ENCODE assay signal across 24 cellular contexts in the genomic region with DNA sequence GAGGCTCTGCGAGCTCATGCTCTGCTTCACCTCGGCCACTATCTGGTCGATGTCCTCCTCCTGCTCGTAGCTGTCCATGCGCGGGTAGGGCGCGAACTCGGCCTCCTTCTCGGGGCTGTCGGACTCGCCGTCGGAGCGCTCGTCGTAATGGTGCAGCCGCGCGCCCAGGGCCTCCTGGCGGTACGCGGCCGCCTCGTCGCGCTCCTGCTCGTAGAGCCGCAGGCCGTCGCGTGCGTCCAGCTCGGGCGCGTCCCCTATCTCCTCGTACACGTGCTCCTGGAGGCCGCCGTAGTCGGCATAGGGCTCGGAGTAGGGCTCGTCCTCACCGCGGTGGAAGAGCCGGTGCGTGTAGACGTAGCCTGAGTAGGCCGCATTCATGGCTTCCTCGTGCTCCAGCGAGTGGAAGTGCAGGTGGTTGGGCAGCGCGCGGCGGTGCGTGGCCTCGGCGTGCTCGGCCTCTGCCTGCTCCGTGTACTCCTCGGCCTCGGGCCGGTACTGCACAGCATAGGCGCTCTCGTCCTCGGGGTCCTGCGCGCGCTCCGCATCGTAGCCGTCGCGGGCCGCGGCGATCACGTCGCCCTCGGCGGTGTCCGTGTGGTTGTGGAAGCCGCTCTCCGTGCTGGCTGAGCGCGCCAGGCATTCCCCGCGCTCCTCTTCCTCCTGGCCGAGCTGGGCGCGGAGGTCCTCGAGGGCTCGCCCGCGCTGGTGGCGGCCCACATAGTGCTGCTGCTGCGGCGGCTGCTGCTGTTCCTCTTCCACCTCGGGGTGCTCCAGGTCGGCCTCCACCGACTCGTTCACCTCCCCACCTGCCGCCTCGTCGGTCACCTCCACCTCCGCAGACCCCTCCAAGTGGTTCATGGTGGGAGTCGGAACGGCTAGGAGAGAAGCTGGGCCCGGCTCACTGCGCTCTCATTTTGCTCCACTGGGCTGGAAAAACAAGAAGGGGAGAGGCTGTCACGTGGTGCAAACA.
"Had no signal": no experiment of that assay in that cellular context is flagged by ENCODE, and none has a peak within 500 bp of the region (broad histone marks: within the 10 kb centered on the region; RNA-seq: fewer than 3 reads in every experiment).

No MANE protein-coding gene starts in this region.

- H3K4me1 ChIP-seq: adrenal gland had no signal

- H3K27me3 ChIP-seq: adrenal gland had no signal

- H3K4me3 Mint-ChIP-seq: activated CD4-positive, alpha-beta memory T cell treated with anti-CD3 and anti-CD28 coated beads, Interleukin-2, amount 10 ng/mL, durations not matched to agents 7 days and 5 days; activated CD4-positive, alpha-beta T cell treated with anti-CD3 and anti-CD28 coated beads for 36 hours; activated naive CD8-positive, alpha-beta T cell treated with anti-CD3 and anti-CD28 coated beads, Interleukin-2, amount 10 ng/mL, durations not matched to agents 7 days and 5 days; activated T-helper 17 cell treated with anti-CD3 and anti-CD28 coated beads, Interleukin-2, amount 50 U/mL, for 72 hours; T-helper 17 cell had no signal

- H3K4me3 ChIP-seq: adrenal gland had no signal

- ATAC-seq: activated CD4-positive, alpha-beta T cell treated with anti-CD3 and anti-CD28 coated beads for 36 hours; activated T-helper 17 cell treated with anti-CD3 and anti-CD28 coated beads, Interleukin-2, amount 50 U/mL, for 72 hours; PC-3; T-helper 17 cell had no signal

- H3K9me3 ChIP-seq: adrenal gland had no signal

- H3K36me3 Mint-ChIP-seq: activated naive CD8-positive, alpha-beta T cell treated with anti-CD3 and anti-CD28 coated beads, Interleukin-2, amount 10 ng/mL, durations not matched to agents 7 days and 5 days had no signal

- H3K36me3 ChIP-seq: adrenal gland had no signal

- H3K27ac ChIP-seq: adrenal gland, VCaP had no signal

- H3K27ac Mint-ChIP-seq: activated CD4-positive, alpha-beta memory T cell treated with anti-CD3 and anti-CD28 coated beads, Interleukin-2, amount 10 ng/mL, durations not matched to agents 7 days and 5 days; activated CD4-positive, alpha-beta T cell treated with anti-CD3 and anti-CD28 coated beads for 36 hours; activated naive CD8-positive, alpha-beta T cell treated with anti-CD3 and anti-CD28 coated beads, Interleukin-2, amount 10 ng/mL, durations not matched to agents 7 days and 5 days; activated T-helper 17 cell treated with anti-CD3 and anti-CD28 coated beads, Interleukin-2, amount 50 U/mL, for 72 hours; T-helper 17 cell had no signal

- H3K27me3 Mint-ChIP-seq: activated naive CD8-positive, alpha-beta T cell treated with anti-CD3 and anti-CD28 coated beads, Interleukin-2, amount 10 ng/mL, durations not matched to agents 7 days and 5 days; activated T-helper 17 cell treated with anti-CD3 and anti-CD28 coated beads, Interleukin-2, amount 50 U/mL, for 72 hours; T-helper 17 cell had no signal

- FAIRE-seq: TTC549 had no signal

- H3K4me1 Mint-ChIP-seq: activated CD4-positive, alpha-beta T cell treated with anti-CD3 and anti-CD28 coated beads for 36 hours; activated T-helper 17 cell treated with anti-CD3 and anti-CD28 coated beads, Interleukin-2, amount 50 U/mL, for 72 hours had no signal

- DNase-seq: activated CD4-positive, alpha-beta memory T cell treated with anti-CD3 and anti-CD28 coated beads, Interleukin-2, amount 10 ng/mL, durations not matched to agents 7 days and 5 days; activated CD4-positive, alpha-beta T cell treated with anti-CD3 and anti-CD28 coated beads for 36 hours; activated CD4-positive, alpha-beta T cell treated with anti-CD3 and anti-CD28 coated beads, Interleukin-2, amount 50 U/mL, for 1 hour; activated naive CD4-positive, alpha-beta T cell treated with anti-CD3 and anti-CD28 coated beads, Interleukin-2, amount 50 U/mL, for 16 hours; activated naive CD8-positive, alpha-beta T cell treated with anti-CD3 and anti-CD28 coated beads, Interleukin-2, amount 10 ng/mL, durations not matched to agents 7 days and 5 days; activated T-cell treated with anti-CD3 and anti-CD28 coated beads for 4 hours; activated T-cell treated with anti-CD3 and anti-CD28 coated beads, Interleukin-2, amount 50 U/mL, for 48 hours; adrenal gland; anterior cingulate cortex; Kasumi-1; KBM-7; NCI-H1105 treated with DMSO at 0.1 percent for 48 hours; NCI-H1436 treated with DMSO at 0.1 percent for 48 hours; NCI-H187 treated with DMSO at 0.1 percent for 48 hours; NCI-H2081 treated with DMSO at 0.1 percent for 48 hours; NCI-H446; NCI-H524; PC-3; SIG-M5; T-helper 17 cell; T-helper 9 cell had no signal

- H3K9me3 Mint-ChIP-seq: activated T-helper 17 cell treated with anti-CD3 and anti-CD28 coated beads, Interleukin-2, amount 50 U/mL, for 72 hours had no signal
